In genomic region chr3:141386611-141387110, GRCh38 we compare ENCODE assay signal across 8 cellular contexts. TPM values are rescaled to one million over a fixed set of nuclear protein-coding genes. Genes with fewer than 3 reads are reported as not detected.
DNase-seq lines count a peak whose midpoint lies in the region; ATAC-seq, FAIRE-seq and TF ChIP-seq lines count a peak whose summit lies in the region.
"Had no signal": no experiment of that assay in that cellular context is flagged by ENCODE, and none has a peak within 500 bp of the region (broad histone marks: within the 10 kb centered on the region; RNA-seq: fewer than 3 reads in every experiment).

No MANE protein-coding gene starts in this region.

- peak; percentile 46 for ATAC-seq in GM19455 (IDR thresholded peaks at IDR 0.05; ENCODE audit: unreplicated experiment)
- no peak for ATAC-seq in GM19324 (IDR thresholded peaks at IDR 0.05; ENCODE audit: low FRiP score, unreplicated experiment)
- ATAC-seq: Panc1 had no signal

- no peak overlapping the region for H3K56ac ChIP-seq in H1 (replicated peaks; ENCODE audit: insufficient read length, low read depth, low read length)

- no peaks in the 10 kb centered on the region for H3K79me1 ChIP-seq in H1 (ENCODE audit: low read depth, low read length)

- H2AFZ ChIP-seq in H1 (ENCODE audit: low read length): peak overlapping the region; percentile 48; the same call in 1 of the 2 replicates

- TF ChIP-seq RAD21 in H1 (IDR thresholded peaks at IDR 0.05 in 1 of 2, conservative IDR thresholded peaks at IDR 0.05 in 1 of 2; ENCODE audit: low read depth in 2 of 2, low read length in 2 of 2): no peak

- H3K14ac ChIP-seq in H1 (ENCODE audit: insufficient read length): no peak overlapping the region

- DNase-seq in NCI-H2081 treated with DMSO at 0.1 percent for 48 hours (lab: John Stamatoyannopoulos, UW) (peak; percentile 69), H1 (ENCODE audit: low read depth in 1 of 2, low spot score in 2 of 2) (no peak), spleen (no peak), HT-29 (ENCODE audit: low spot score) (no peak), frontal cortex (ENCODE audit: low spot score in 2 of 2) (no peak)

- no peak overlapping the region for H2BK15ac ChIP-seq in H1 (ENCODE audit: low read length)

- H2BK120ac ChIP-seq in H1 (replicated peaks; ENCODE audit: low read depth, low read length): peak overlapping the region; percentile 59

- no peaks in the 10 kb centered on the region for H4K20me1 ChIP-seq in H1 (replicated peaks in 1 of 2; ENCODE audit: control insufficient read depth in 1 of 2, insufficient read depth in 2 of 2, low read length in 2 of 2)

- no peak overlapping the region for H3K4me2 ChIP-seq in H1 (ENCODE audit: insufficient read depth in 1 of 2, low read depth in 2 of 2, low read length in 2 of 2)

- peak overlapping the region; percentile 5 for H4K91ac ChIP-seq in H1 (replicated peaks; ENCODE audit: insufficient read length, low read length)

- CTCF ChIA-PET in H1 (lab: Charles Lee; ENCODE audit: partially characterized antibody): interaction anchor here (0.9 to 5.4 kb wide), 13 partner anchors 8 to 175 kb away, joined by 3 to 31 read pairs (median 4); no protein-coding TSS in a partner anchor

- H3K36me3 ChIP-seq in H1 (ENCODE audit: control insufficient read depth in 2 of 4, insufficient read depth in 4 of 4, low read length in 3 of 4): no peaks in the 10 kb centered on the region
- H3K36me3 ChIP-seq in spleen: no peaks in the 10 kb centered on the region

- no peak for TF ChIP-seq POLR2A in H1 (IDR thresholded peaks at IDR 0.05; ENCODE audit: control extremely low read depth in 1 of 2, low read depth in 2 of 2, low read length in 2 of 2)
- no peak for TF ChIP-seq POLR2A in spleen (IDR thresholded peaks at IDR 0.05)

- no peak for TF ChIP-seq CTCF in H1 (IDR thresholded peaks at IDR 0.05; ENCODE audit: control extremely low read depth in 1 of 3, insufficient read depth in 1 of 3, low read depth in 1 of 3, low read length in 3 of 3)
- TF ChIP-seq CTCF in spleen (IDR thresholded peaks at IDR 0.05 in 8 of 11, conservative IDR thresholded peaks at IDR 0.05 in 3 of 11): no peak

- H3K4me3 ChIP-seq in H1 (ENCODE audit: extremely low read depth in 1 of 4, insufficient read depth in 2 of 4, low read depth in 3 of 4, low read length in 4 of 4) (no peak overlapping the region), spleen (peak overlapping the region in 5 of 8 donors; percentile 5 to 62 (median 22))

- POLR2A ChIA-PET in H1 (lab: Charles Lee; ENCODE audit: partially characterized antibody): no interaction called here

- no peak overlapping the region for H2BK5ac ChIP-seq in H1 (ENCODE audit: low read depth, low read length)

- TF ChIP-seq EP300 in H1 (IDR thresholded peaks at IDR 0.05; ENCODE audit: borderline replicate concordance in 1 of 2, low read depth in 2 of 2, low read length in 2 of 2): no peak

- intact Hi-C loops in spleen (cut with DNase I; ENCODE audit: low total_unique reads): no loop called here

- H3K9me3 ChIP-seq in H1 (ENCODE audit: insufficient read depth in 2 of 2, low read depth in 1 of 2, low read length in 1 of 2) (no peaks in the 10 kb centered on the region), spleen (no peaks in the 10 kb centered on the region)

- H4K8ac ChIP-seq in H1 (ENCODE audit: extremely low read depth, insufficient read depth, low read length): no peak overlapping the region

- H3K9ac ChIP-seq in H1 (replicated peaks in 1 of 4; ENCODE audit: extremely low read depth in 1 of 4, low read depth in 3 of 4, low read length in 3 of 4): no peak overlapping the region

- WGBS in H1 (ENCODE audit: extremely low coverage in 1 of 2, insufficient coverage in 1 of 2, insufficient read length in 1 of 2, insufficient replicate concordance in 2 of 2, low coverage in 1 of 2, low lambda C conversion rate in 2 of 2, missing lambda C conversion rate in 1 of 2), 2 experiments: 81% methylated on average over 5 of the region's 5 CpGs; no CpG with 5 or more reads in 1 of the 2 experiments
- 69 to 83% (median 82%) methylated on average over 5 of the region's 5 CpGs for WGBS in spleen, 5 donors

- H2BK12ac ChIP-seq in H1 (ENCODE audit: low read depth, low read length): peak overlapping the region; percentile 72; the same call in 1 of the 2 replicates

- FAIRE-seq in H1 (lab: Jason Lieb, UNC): no peak
- FAIRE-seq in frontal cortex (lab: Jason Lieb, UNC): no peak

- H3K27me3 ChIP-seq in H1 (replicated peaks in 1 of 4; ENCODE audit: control insufficient read depth in 3 of 4, extremely low read depth in 1 of 4, insufficient read depth in 3 of 4, low read length in 3 of 4) (no peaks in the 10 kb centered on the region), spleen (replicated peaks in 1 of 7) (peaks cover 0 to 4% (median 0%) of the 10 kb centered on the region in 7 donors)

- H3K79me2 ChIP-seq in H1 (ENCODE audit: control insufficient read depth in 1 of 2, insufficient read depth in 2 of 2, low read length in 2 of 2): no peaks in the 10 kb centered on the region

- H2AK5ac ChIP-seq in H1 (ENCODE audit: low read depth, low read length): peak overlapping the region; percentile 65; the same call in 1 of the 2 replicates

- H2BK20ac ChIP-seq in H1 (ENCODE audit: low read length): no peak overlapping the region

- H4K5ac ChIP-seq in H1 (ENCODE audit: insufficient read length, low read depth, low read length): no peak overlapping the region

- no peak overlapping the region for H3K4ac ChIP-seq in H1 (replicated peaks; ENCODE audit: insufficient read length, low read depth, low read length)

- H3K27ac ChIP-seq in H1 (ENCODE audit: low read depth, low read length): no peak overlapping the region
- H3K27ac ChIP-seq in spleen: peak overlapping the region in 6 of 8 donors; percentile 5 to 77 (median 62)

- H3K18ac ChIP-seq in H1 (ENCODE audit: extremely low read depth, low read length): 0 out of 2 replicates have a peak overlapping the region, but pooled peaks have one; percentile 5

- no peak overlapping the region for H3K23ac ChIP-seq in H1 (ENCODE audit: insufficient read length)

- H3K4me1 ChIP-seq in H1 (replicated peaks in 1 of 4; ENCODE audit: control insufficient read depth in 3 of 4, insufficient read depth in 4 of 4, low read length in 3 of 4) (peaks cover 0 to 11% (median 5%) of the 10 kb centered on the region in 4 experiments; a peak in 4 of 7 replicates), spleen (peaks cover 0 to 43% (median 6%) of the 10 kb centered on the region in 6 donors)

- H3K23me2 ChIP-seq in H1 (ENCODE audit: low read depth, low read length): no peaks in the 10 kb centered on the region; the same call in 1 of the 2 replicates

TF ChIP-seq in H1, 55 proteins besides CTCF, POLR2A, EP300 and RAD21 (continues in another document):
- TF ChIP-seq CREB1 (IDR thresholded peaks at IDR 0.05) (no peak), KDM1A (IDR thresholded peaks at IDR 0.05; ENCODE audit: borderline replicate concordance, low read length) (no peak), MAFK (IDR thresholded peaks at IDR 0.05; ENCODE audit: low read depth, low read length) (no peak), YY1 (IDR thresholded peaks at IDR 0.05; ENCODE audit: low read depth, low read length) (no peak), GABPA (IDR thresholded peaks at IDR 0.05; ENCODE audit: borderline replicate concordance, insufficient read depth, low read length) (no peak), POU5F1 (IDR thresholded peaks at IDR 0.05; ENCODE audit: low read depth, low read length) (no peak)

RNA-seq across cellular contexts. Expression of gene ZBTB38, which starts 18.4 kb away (rescaled TPM):
- 9.8 and 10.5 TPM in 2 replicates for total RNA-seq in H1 (2021; fragmentation: NEBNext Ultra II Directional; extraction: Animal tissue kit (Norgen Biotek cat#: 25700))
- polyA plus RNA-seq in H1 (2011; rRNA removed) (3.8 and 4.4 TPM in 2 replicates), spleen (1 to 10 TPM; 4.8 to 8.4 (median 5.6) TPM)
- 3.2 TPM for polyA plus RNA-seq in H1 (2011; cell fraction: cytosol; rRNA removed)
- polyA plus RNA-seq in H1 (2011; cell fraction: nucleus; rRNA removed): 6.4 TPM
- 3.5 to 5.7 TPM (median 4.0 TPM) in 4 replicates for polyA plus RNA-seq in H1 (2012, experiment 1 of 2)
- 0.17 TPM for polyA plus RNA-seq in H1 (2012, experiment 2 of 2)
- 7.7 TPM for polyA plus RNA-seq in H1 (2013, experiment 1 of 2)
- polyA plus RNA-seq in H1 (2013, experiment 2 of 2): 7.0 TPM
- 14.2 and 20.9 TPM in 2 replicates for polyA minus RNA-seq in H1 (2011; rRNA and poly(A)+ RNA removed)
- 9.7 TPM for polyA minus RNA-seq in H1 (2011; cell fraction: cytosol; rRNA and poly(A)+ RNA removed)
- 25.4 TPM for polyA minus RNA-seq in H1 (2011; cell fraction: nucleus; rRNA and poly(A)+ RNA removed)
- total RNA-seq in spleen (100 to 1,000 TPM in 2 of 7 donors, 10 to 100 TPM in 5; 42.8 to 122 (median 73.7) TPM), frontal cortex (149 TPM)
- total RNA-seq in HT-29 (2014; rRNA removed; shearing (Covaris generic)): 22.9 and 23.1 TPM in 2 replicates

Comparison
In these comparisons a context has a peak if more than half of its experiments do, and no peak if none do; other contexts are left out.
1. H3K4me3 ChIP-seq: peak in spleen (5 of 8); none in H1 (0 of 4).